Comparison of ENCODE assay signal across 9 cellular contexts in genomic region chr19:43505186-43505456, GRCh38. TPM values are rescaled to one million over a fixed set of nuclear protein-coding genes. Genes with fewer than 3 reads are reported as not detected.
DNase-seq lines count a peak whose midpoint lies in the region; ATAC-seq and TF ChIP-seq lines count a peak whose summit lies in the region.
"Had no signal": no experiment of that assay in that cellular context is flagged by ENCODE, and none has a peak within 500 bp of the region (broad histone marks: within the 10 kb centered on the region; RNA-seq: fewer than 3 reads in every experiment).

No MANE protein-coding gene starts in this region.

- TF ChIP-seq CTCF in Loucy (conservative IDR thresholded peaks at IDR 0.05; ENCODE audit: low read length): no peak

- H3K36me3 ChIP-seq in CD4-positive, CD25-positive, alpha-beta regulatory T cell (ENCODE audit: control insufficient read depth, insufficient read depth, low read length): peaks cover 6% of the 10 kb centered on the region
- H3K36me3 ChIP-seq in Loucy (ENCODE audit: insufficient read depth, low read length) (peaks cover 12% of the 10 kb centered on the region; the same call in 1 of the 2 replicates), duodenal mucosa (ENCODE audit: control insufficient read depth in 1 of 2, insufficient read depth in 2 of 2, low read length in 2 of 2) (peaks cover 9 to 26% of the 10 kb centered on the region in 2 donors), neuron (ENCODE audit: insufficient read depth, low read length) (peaks cover 9% of the 10 kb centered on the region)

- H4K20me1 ChIP-seq in Loucy (ENCODE audit: insufficient read depth, low read length, poor library complexity, severe bottlenecking): no peaks in the 10 kb centered on the region

- peak overlapping the region; percentile 88 to 95 (median 95) for H3K27ac Mint-ChIP-seq in CD4-positive, CD25-positive, alpha-beta regulatory T cell

- H3K9me2 ChIP-seq in Loucy (replicated peaks; ENCODE audit: low read depth, low read length): no peaks in the 10 kb centered on the region

- no peaks in the 10 kb centered on the region for H3F3A ChIP-seq in Loucy (ENCODE audit: low read depth)

- no peaks in the 10 kb centered on the region for H3K27me3 Mint-ChIP-seq in CD4-positive, CD25-positive, alpha-beta regulatory T cell

- H3K79me2 ChIP-seq in Loucy (ENCODE audit: insufficient read depth, low read length): no peaks in the 10 kb centered on the region

- no peaks in the 10 kb centered on the region for H3K9me3 ChIP-seq in CD4-positive, CD25-positive, alpha-beta regulatory T cell (ENCODE audit: control insufficient read depth in 2 of 2, low read length in 2 of 2)
- H3K9me3 ChIP-seq in Loucy (ENCODE audit: insufficient read depth, low read depth, low read length) (no peaks in the 10 kb centered on the region), duodenal mucosa (ENCODE audit: control insufficient read depth in 1 of 2, low read length in 2 of 2) (no peaks in the 10 kb centered on the region), neuron (ENCODE audit: low read length) (no peaks in the 10 kb centered on the region)

- ATAC-seq in CD4-positive, CD25-positive, alpha-beta regulatory T cell (ENCODE audit: low read depth in 2 of 2): no peak
- no peak for ATAC-seq in GM18511 (IDR thresholded peaks at IDR 0.05; ENCODE audit: unreplicated experiment)

- H2AFZ ChIP-seq in Loucy (ENCODE audit: low read length) (no peak overlapping the region), neuron (ENCODE audit: low read depth, low read length) (peak overlapping the region; percentile 96)

- peaks cover 34% of the 10 kb centered on the region for H3K4me1 ChIP-seq in CD4-positive, CD25-positive, alpha-beta regulatory T cell (ENCODE audit: control insufficient read depth, insufficient read depth, low read length, poor library complexity, severe bottlenecking)
- H3K4me1 ChIP-seq in Loucy (ENCODE audit: insufficient read depth, low read length, poor library complexity, severe bottlenecking) (peaks cover 15% of the 10 kb centered on the region), duodenal mucosa (ENCODE audit: control insufficient read depth in 1 of 2, insufficient read depth in 2 of 2, low read length in 2 of 2) (peaks cover 14 to 18% of the 10 kb centered on the region in 2 donors), neuron (ENCODE audit: insufficient read depth, low read length) (peaks cover 12% of the 10 kb centered on the region)

- peak overlapping the region; percentile 68 to 94 (median 77) for H3K4me3 Mint-ChIP-seq in CD4-positive, CD25-positive, alpha-beta regulatory T cell

- no peaks in the 10 kb centered on the region for H3K9me3 Mint-ChIP-seq in CD4-positive, CD25-positive, alpha-beta regulatory T cell

- peaks cover 11 to 42% (median 31%) of the 10 kb centered on the region in 4 donors for H3K4me1 Mint-ChIP-seq in CD4-positive, CD25-positive, alpha-beta regulatory T cell

- peaks cover 21% of the 10 kb centered on the region for H3K36me3 Mint-ChIP-seq in CD4-positive, CD25-positive, alpha-beta regulatory T cell

- H3K27me3 ChIP-seq in CD4-positive, CD25-positive, alpha-beta regulatory T cell (ENCODE audit: control insufficient read depth, insufficient read depth, low read length): no peaks in the 10 kb centered on the region
- no peaks in the 10 kb centered on the region for H3K27me3 ChIP-seq in Loucy (ENCODE audit: insufficient read depth, low read length, poor library complexity, severe bottlenecking)
- no peaks in the 10 kb centered on the region for H3K27me3 ChIP-seq in duodenal mucosa (ENCODE audit: control insufficient read depth in 1 of 2, insufficient read depth in 2 of 2, low read length in 2 of 2)
- no peaks in the 10 kb centered on the region for H3K27me3 ChIP-seq in neuron (ENCODE audit: insufficient read depth, low read length)

- no peak for DNase-seq in CD4-positive, CD25-positive, alpha-beta regulatory T cell
- DNase-seq in cerebellum (ENCODE audit: low spot score) (no peak), GM19238 (ENCODE audit: insufficient read length, low spot score) (no peak)
- no peak for DNase-seq in activated CD4-positive, CD25-positive, alpha-beta regulatory T cell (lab: John Stamatoyannopoulos, UW)
- DNase-seq: EL had no signal

- no peak overlapping the region for H3K4me3 ChIP-seq in CD4-positive, CD25-positive, alpha-beta regulatory T cell (ENCODE audit: low read depth, low read length)
- H3K4me3 ChIP-seq in Loucy (ENCODE audit: low read length, poor library complexity, severe bottlenecking): peak overlapping the region; percentile 84
- H3K4me3 ChIP-seq in duodenal mucosa (ENCODE audit: low read depth in 1 of 2, low read length in 2 of 2): peak overlapping the region in 1 of 2 donors; percentile 90
- H3K4me3 ChIP-seq in neuron (ENCODE audit: low read length): no peak overlapping the region

- peak overlapping the region; percentile 82 for H3K4me2 ChIP-seq in Loucy (ENCODE audit: low read depth, low read length, poor library complexity, severe bottlenecking)

- H3K9ac ChIP-seq in Loucy (ENCODE audit: low read depth, low read length, poor library complexity, severe bottlenecking) (peak overlapping the region; percentile 82), duodenal mucosa (ENCODE audit: low read depth in 1 of 2, low read length in 2 of 2) (peak overlapping the region; percentile 88 to 93)

- H3K27ac ChIP-seq in CD4-positive, CD25-positive, alpha-beta regulatory T cell (ENCODE audit: insufficient read depth, low read length, poor library complexity, severe bottlenecking): peak overlapping the region; percentile 92
- peak overlapping the region; percentile 41 for H3K27ac ChIP-seq in duodenal mucosa (ENCODE audit: low read depth, low read length)

RNA-seq across cellular contexts. Expression of gene PHLDB3, which starts 0.6 kb away (rescaled TPM):
- total RNA-seq in CD4-positive, CD25-positive, alpha-beta regulatory T cell: 64.1 TPM
- 1 to 10 TPM; 1.5 to 4.4 (median 3.6) TPM for polyA plus RNA-seq in CD4-positive, CD25-positive, alpha-beta regulatory T cell
- total RNA-seq in cerebellum: 5.0 TPM

RNA-seq across cellular contexts. Expression of gene ETHE1, which starts 21.9 kb away (rescaled TPM):
- total RNA-seq in CD4-positive, CD25-positive, alpha-beta regulatory T cell: 22.8 TPM
- polyA plus RNA-seq in CD4-positive, CD25-positive, alpha-beta regulatory T cell: 10 to 100 TPM; 55.1 to 73.5 (median 64.4) TPM
- total RNA-seq in cerebellum: 15.5 TPM

RNA-seq across cellular contexts. Expression of gene ZNF575, which starts 27.9 kb away (rescaled TPM):
- total RNA-seq in CD4-positive, CD25-positive, alpha-beta regulatory T cell: 3.3 TPM
- polyA plus RNA-seq in CD4-positive, CD25-positive, alpha-beta regulatory T cell: 1 to 10 TPM in 3 of 4 donors, under 1 TPM in 1; 0.83 to 1.6 (median 1.3) TPM
- total RNA-seq in cerebellum: 0.27 TPM

RNA-seq across cellular contexts. Expression of gene LYPD3, which starts 39.7 kb away (rescaled TPM):
- 12.7 TPM for total RNA-seq in CD4-positive, CD25-positive, alpha-beta regulatory T cell
- polyA plus RNA-seq in CD4-positive, CD25-positive, alpha-beta regulatory T cell: 1 to 10 TPM; 1.8 to 6.5 (median 4.3) TPM
- total RNA-seq in cerebellum: not detected

Comparison
In these comparisons a context has a peak if more than half of its experiments do, and no peak if none do; other contexts are left out.
1. RNA of gene PHLDB3, which starts 0.6 kb away (total RNA-seq): 64.1 TPM in CD4-positive, CD25-positive, alpha-beta regulatory T cell (single experiment); 5.0 TPM in cerebellum (single experiment); every median in the first group is over 10 times any median in the second.